Comparison of ENCODE assay signal across 12 cellular contexts in genomic region chr2:176643711-176644110, GRCh38.
DNase-seq lines count a peak whose midpoint lies in the region; TF ChIP-seq lines count a peak whose summit lies in the region.
"Had no signal": no experiment of that assay in that cellular context is flagged by ENCODE, and none has a peak within 500 bp of the region (broad histone marks: within the 10 kb centered on the region; RNA-seq: fewer than 3 reads in every experiment).

No MANE protein-coding gene starts in this region.

- H3K4me2 ChIP-seq in OCI-LY7 (ENCODE audit: low read length), result no peak overlapping the region

- TF ChIP-seq CTCF in RWPE1 (conservative IDR thresholded peaks at IDR 0.05; ENCODE audit: low read depth), result no peak
- TF ChIP-seq CTCF in OCI-LY7 (conservative IDR thresholded peaks at IDR 0.05; ENCODE audit: low read length), result no peak

- H3K27ac ChIP-seq in RWPE1, result no peak overlapping the region
- H3K27ac ChIP-seq in OCI-LY7 (ENCODE audit: low read depth, low read length, poor library complexity, severe bottlenecking), result no peak overlapping the region
- H3K27ac ChIP-seq: breast epithelium had no signal

- no peaks in the 10 kb centered on the region for H3K9me3 ChIP-seq in OCI-LY7 (ENCODE audit: low read length)
- H3K9me3 ChIP-seq: breast epithelium had no signal

- H3K79me2 ChIP-seq in OCI-LY7 (ENCODE audit: insufficient read depth, low read depth, low read length), result no peaks in the 10 kb centered on the region

- POLR2A ChIA-PET in RWPE1 (lab: Yijun Ruan, JAX; ENCODE audit: low non-redundant PET), result no interaction called here
- POLR2A ChIA-PET in OCI-LY7 (lab: Charles Lee), result no interaction called here

- CTCF ChIA-PET in RWPE1 (lab: Yijun Ruan, JAX), result interaction anchor here (0.5 to 1.1 kb wide), 4 partner anchors 8 to 911 kb away, joined by 4 to 7 read pairs (median 4); no protein-coding TSS in a partner anchor
- CTCF ChIA-PET in OCI-LY7 (lab: Charles Lee; ENCODE audit: unreplicated experiment), result no interaction called here

- H3K36me3 ChIP-seq in OCI-LY7 (ENCODE audit: insufficient read depth, low read length), result no peaks in the 10 kb centered on the region
- H3K36me3 ChIP-seq: breast epithelium had no signal

- no peaks in the 10 kb centered on the region for H3K4me1 ChIP-seq in OCI-LY7 (ENCODE audit: insufficient read depth, low read length, poor library complexity, severe bottlenecking)
- H3K4me1 ChIP-seq: breast epithelium had no signal

- BruUV-seq in OCI-LY7 (replicated peaks; lab: Mats Ljungman, UMichigan), result no TSS peak

- H4K20me1 ChIP-seq in OCI-LY7 (ENCODE audit: insufficient read depth, low read length), result no peaks in the 10 kb centered on the region

- DNase-seq in DMS53 (lab: John Stamatoyannopoulos, UW) (peak; percentile 93), NCI-H1417 (lab: John Stamatoyannopoulos, UW) (peak; percentile 57 to 84 (median 63)), SW480 (ENCODE audit: low spot score) (peak; percentile 67), kidney tubule cell (ENCODE audit: low spot score) (peak; percentile 44), RWPE1 (ENCODE audit: low spot score) (no peak), OCI-LY7 (ENCODE audit: low spot score) (no peak), mucosa of gallbladder (ENCODE audit: low spot score) (no peak)
- DNase-seq in effector CD4-positive, alpha-beta T cell, result no peak
- DNase-seq: left ventricle myocardium superior, T1000, trophoblast cell had no signal

- H2AFZ ChIP-seq in OCI-LY7 (ENCODE audit: low read length), result no peak overlapping the region

- H3K4me3 ChIP-seq in OCI-LY7 (ENCODE audit: low read depth, low read length, poor library complexity, severe bottlenecking), result no peak overlapping the region
- H3K4me3 ChIP-seq: breast epithelium had no signal

- intact Hi-C loops in OCI-LY7 (cut with micrococcal nuclease; ENCODE audit: unreplicated experiment), result no loop called here

- no peaks in the 10 kb centered on the region for H3K9me2 ChIP-seq in OCI-LY7 (ENCODE audit: insufficient read depth, low read length)

Comparison
In these comparisons a context has a peak if more than half of its experiments do, and no peak if none do; other contexts are left out.
1. DNase-seq: peak in DMS53 (single experiment), NCI-H1417 (3 of 3), SW480 (single experiment) and kidney tubule cell (single experiment); none in RWPE1 (single experiment), OCI-LY7 (single experiment), mucosa of gallbladder (single experiment) and effector CD4-positive, alpha-beta T cell (single experiment).